ENCODE assay signal across 9 cellular contexts in the genomic region with DNA sequence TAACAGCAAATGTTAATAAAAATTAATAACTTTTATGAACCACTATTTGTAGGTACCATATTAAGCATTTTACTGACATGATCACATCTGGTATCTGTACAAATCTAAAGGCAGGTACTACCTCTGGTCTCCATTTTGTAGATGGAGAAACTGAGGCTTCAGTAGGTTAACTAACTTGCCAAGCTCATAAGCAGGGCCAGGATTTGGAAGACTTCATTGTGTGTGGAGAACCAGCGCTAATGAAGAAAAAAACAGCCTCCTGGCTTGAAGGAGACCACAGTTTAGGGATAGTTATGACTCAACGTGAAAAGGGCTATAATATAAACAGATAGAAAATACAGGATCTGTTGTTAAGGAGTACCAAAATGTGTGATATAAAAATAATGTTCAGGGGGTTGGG. TPM values are rescaled to one million over a fixed set of nuclear protein-coding genes. Genes with fewer than 3 reads are reported as not detected.
DNase-seq lines count a peak whose midpoint lies in the region; ATAC-seq, FAIRE-seq and TF ChIP-seq lines count a peak whose summit lies in the region.
"Had no signal": no experiment of that assay in that cellular context is flagged by ENCODE, and none has a peak within 500 bp of the region (broad histone marks: within the 10 kb centered on the region; RNA-seq: fewer than 3 reads in every experiment).

No MANE protein-coding gene starts in this region.

- TF ChIP-seq POLR2A in A549 (IDR thresholded peaks at IDR 0.05; ENCODE audit: low read length) (no peak), HCT116 (IDR thresholded peaks at IDR 0.05; ENCODE audit: borderline replicate concordance, extremely low read depth, insufficient read depth, insufficient read length) (no peak)

- POLR2A ChIA-PET in A549 (lab: Yijun Ruan, JAX) (no interaction called here), HCT116 (lab: Charles Lee) (no interaction called here)

- no peak overlapping the region for H2AFZ ChIP-seq in HCT116 (ENCODE audit: low read depth, low read length, poor library complexity, severe bottlenecking)

- peaks cover 9% of the 10 kb centered on the region for H3K36me3 Mint-ChIP-seq in memory B cell

- CTCF ChIA-PET in A549 (lab: Yijun Ruan, JAX), result no interaction called here
- CTCF ChIA-PET in HCT116 (lab: Charles Lee), result no interaction called here

- no peak for TF ChIP-seq EP300 in A549 (IDR thresholded peaks at IDR 0.05)

- no peaks in the 10 kb centered on the region for H4K20me1 ChIP-seq in HCT116 (ENCODE audit: insufficient read depth)

- DNase-seq in A549 (ENCODE audit: low read depth in 1 of 2, low spot score in 1 of 2), result no peak
- no peak for DNase-seq in HCT116 (ENCODE audit: low read depth, low spot score)
- DNase-seq in astrocyte of the spinal cord (ENCODE audit: low read depth, low spot score), result no peak
- DNase-seq in memory B cell (ENCODE audit: low spot score in 2 of 2), result no peak
- no peak for DNase-seq in inferior parietal cortex (ENCODE audit: extremely low spot score)
- DNase-seq in KBM-7, result no peak
- DNase-seq in NCI-H345 treated with DMSO at 0.1 percent for 48 hours (lab: John Stamatoyannopoulos, UW; ENCODE audit: unreplicated experiment), result no peak
- DNase-seq in SK-N-DZ (ENCODE audit: low spot score), result no peak
- DNase-seq: caudate nucleus had no signal

- 66% methylated on average over 2 of the region's 2 CpGs for WGBS in A549 (ENCODE audit: missing lambda C conversion rate)

- H3K36me3 ChIP-seq in HCT116 (ENCODE audit: control insufficient read depth in 1 of 2, insufficient read depth in 2 of 2, low read length in 2 of 2), result peaks cover 8 to 11% of the 10 kb centered on the region in 2 experiments

- intact Hi-C loops in HCT116 (cut with micrococcal nuclease), result no loop called here

- H3K4me3 ChIP-seq in A549 (peak overlapping the region; percentile 64), HCT116 (replicated peaks in 1 of 2; ENCODE audit: low read depth in 1 of 2, low read length in 2 of 2) (peak overlapping the region; percentile 88 to 97), astrocyte of the spinal cord (ENCODE audit: low read depth, low read length) (peak overlapping the region; percentile 87)

- FAIRE-seq in A549 (lab: Jason Lieb, UNC), result no peak

- no peak for TF ChIP-seq CTCF in A549 (IDR thresholded peaks at IDR 0.05)
- TF ChIP-seq CTCF in HCT116 (IDR thresholded peaks at IDR 0.05 in 2 of 3, conservative IDR thresholded peaks at IDR 0.05 in 1 of 3; ENCODE audit: borderline replicate concordance in 1 of 3, insufficient read depth in 1 of 3, low read depth in 2 of 3, low read length in 2 of 3), result no peak
- no peak for TF ChIP-seq CTCF in astrocyte of the spinal cord (IDR thresholded peaks at IDR 0.05; ENCODE audit: low read depth, low read length)

- in situ Hi-C loops in astrocyte of the spinal cord (cut with HindIII; ENCODE audit: low sequenced_read_pairs), result no loop called here
- in situ Hi-C loops in KBM-7 (cut with MboI; ENCODE audit: low pct_unique_long_range_greater_than_20kb, low sequenced_read_pairs), result no loop called here

- TF ChIP-seq RAD21 in A549 (conservative IDR thresholded peaks at IDR 0.05 in 1 of 2, IDR thresholded peaks at IDR 0.05 in 1 of 2) (no peak), HCT116 (IDR thresholded peaks at IDR 0.05; ENCODE audit: low read depth) (no peak)

- H3K27me3 Mint-ChIP-seq in memory B cell, result no peaks in the 10 kb centered on the region

- H3K4me1 Mint-ChIP-seq in memory B cell, result peaks cover 15% of the 10 kb centered on the region

- H3K4me2 ChIP-seq in A549 (peak overlapping the region; percentile 94), HCT116 (ENCODE audit: low read length) (peak overlapping the region; percentile 89)

- RAD21 ChIA-PET in HCT116 (lab: Charles Lee; ENCODE audit: low non-redundant PET in 1 of 2, low total read pairs in 2 of 2, uncharacterized antibody in 2 of 2, unreplicated experiment in 2 of 2), result no interaction called here

- H3K9me3 Mint-ChIP-seq in memory B cell, result no peaks in the 10 kb centered on the region

- BruUV-seq in HCT116 (replicated peaks; lab: Mats Ljungman, UMichigan), result no TSS peak

- H3K79me2 ChIP-seq in HCT116 (ENCODE audit: insufficient read depth, low read length), result peaks cover 58% of the 10 kb centered on the region

- H3K4me1 ChIP-seq in A549 (peaks cover 24% of the 10 kb centered on the region), HCT116 (ENCODE audit: control insufficient read depth in 1 of 2, insufficient read depth in 2 of 2, low read length in 2 of 2) (peaks cover 0 to 16% of the 10 kb centered on the region in 2 experiments; a peak in 3 of 4 replicates)

- H3K27ac ChIP-seq in A549 (peak overlapping the region; percentile 82 to 97), HCT116 (ENCODE audit: low read depth, low read length) (no peak overlapping the region)

- peak overlapping the region; percentile 46 for H3K4me3 Mint-ChIP-seq in memory B cell

- H3K9me2 ChIP-seq in HCT116 (ENCODE audit: insufficient read depth), result no peaks in the 10 kb centered on the region

- H3K27me3 ChIP-seq in HCT116 (ENCODE audit: insufficient read depth, low read length), result no peaks in the 10 kb centered on the region

- ATAC-seq in A549 (no peak), HCT116 (no peak), memory B cell (ENCODE audit: low read depth) (no peak)

- no peak overlapping the region for H3K27ac Mint-ChIP-seq in memory B cell

- peak overlapping the region; percentile 92 for H3K9ac ChIP-seq in HCT116 (ENCODE audit: low read length)

- H3K9me3 ChIP-seq in A549 (no peaks in the 10 kb centered on the region), HCT116 (ENCODE audit: control insufficient read depth in 1 of 2, insufficient read depth in 1 of 2, low read depth in 1 of 2, low read length in 2 of 2) (no peaks in the 10 kb centered on the region)

TF ChIP-seq in A549, 52 proteins besides CTCF, POLR2A, EP300 and RAD21:
- TF ChIP-seq RARB (CRISPR knock-in tag; IDR thresholded peaks at IDR 0.05), result no peak

TF ChIP-seq in HCT116, 20 proteins besides CTCF, POLR2A, EP300 and RAD21:
- TF ChIP-seq YY1 (IDR thresholded peaks at IDR 0.05; ENCODE audit: extremely low read depth, insufficient replicate concordance, low read depth, low read length), result no peak
- TF ChIP-seq POLR2AphosphoS5 (IDR thresholded peaks at IDR 0.05; ENCODE audit: low read depth, low read length), result 0 out of 2 replicates have a peak, but pooled peaks have one; percentile 8

RNA-seq across cellular contexts. Expression of a gene that starts 1.0 kb away (rescaled TPM):
- 91.9 and 118 TPM in 2 replicates for polyA plus RNA-seq in A549 (2011; rRNA removed)
- 57.8 and 58.2 TPM in 2 replicates for polyA plus RNA-seq in A549 (2012; cell fraction: cytosol; rRNA removed)
- polyA plus RNA-seq in A549 (2012; cell fraction: nucleus; rRNA removed), result 25.8 and 36.1 TPM in 2 replicates
- polyA plus RNA-seq in A549 (2017; fragmentation: RNase III; extraction: RNeasy Plus Mini Kit Qiagen cat#74134 plus additional on column Dnase treatment), result 98.0 to 103 TPM (median 101 TPM) in 3 replicates
- 16.0 and 21.5 TPM in 2 replicates for polyA minus RNA-seq in A549 (2011; rRNA and poly(A)+ RNA removed)
- total RNA-seq in HCT116 (2021; ENCODE audit: unreplicated experiment), result 77.5 TPM
- 47.8 and 65.7 TPM in 2 replicates for polyA plus RNA-seq in HCT116 (2012)
- polyA plus RNA-seq in SK-N-DZ (2014; cell fraction: cytosol; rRNA removed), result 106 and 122 TPM in 2 replicates
- 58.4 and 62.7 TPM in 2 replicates for polyA plus RNA-seq in SK-N-DZ (2014; cell fraction: nucleus; rRNA removed)

RNA-seq across cellular contexts. Expression of a gene that starts 1.1 kb away (rescaled TPM):
- polyA plus RNA-seq in A549 (2011; rRNA removed) (32.6 and 58.2 TPM in 2 replicates), A549 (2017; fragmentation: RNase III; extraction: RNeasy Plus Mini Kit Qiagen cat#74134 plus additional on column Dnase treatment) (31.8 to 32.8 TPM (median 32.4 TPM) in 3 replicates)
- polyA plus RNA-seq in A549 (2012; cell fraction: cytosol; rRNA removed), result 10.8 and 11.4 TPM in 2 replicates
- polyA plus RNA-seq in A549 (2012; cell fraction: nucleus; rRNA removed), result 4.3 and 7.3 TPM in 2 replicates
- polyA minus RNA-seq in A549 (2011; rRNA and poly(A)+ RNA removed), result 11.6 and 12.8 TPM in 2 replicates
- total RNA-seq in HCT116 (2021; ENCODE audit: unreplicated experiment), result 23.5 TPM
- polyA plus RNA-seq in HCT116 (2012), result 4.8 and 8.9 TPM in 2 replicates
- 53.5 and 57.5 TPM in 2 replicates for polyA plus RNA-seq in SK-N-DZ (2014; cell fraction: cytosol; rRNA removed)
- polyA plus RNA-seq in SK-N-DZ (2014; cell fraction: nucleus; rRNA removed), result 61.7 and 65.4 TPM in 2 replicates

RNA-seq across cellular contexts. Expression of a gene that starts 57.1 kb away (rescaled TPM):
- 54.9 and 63.3 TPM in 2 replicates for polyA plus RNA-seq in A549 (2011; rRNA removed)
- polyA plus RNA-seq in A549 (2012; cell fraction: cytosol; rRNA removed), result 22.5 and 22.8 TPM in 2 replicates
- 5.9 and 6.5 TPM in 2 replicates for polyA plus RNA-seq in A549 (2012; cell fraction: nucleus; rRNA removed)
- polyA plus RNA-seq in A549 (2017; fragmentation: RNase III; extraction: RNeasy Plus Mini Kit Qiagen cat#74134 plus additional on column Dnase treatment), result 36.2 to 39.1 TPM (median 38.1 TPM) in 3 replicates
- 14.5 and 18.1 TPM in 2 replicates for polyA minus RNA-seq in A549 (2011; rRNA and poly(A)+ RNA removed)
- 15.6 TPM for total RNA-seq in HCT116 (2021; ENCODE audit: unreplicated experiment)
- 8.6 and 16.5 TPM in 2 replicates for polyA plus RNA-seq in HCT116 (2012)
- 67.4 and 75.6 TPM in 2 replicates for polyA plus RNA-seq in SK-N-DZ (2014; cell fraction: cytosol; rRNA removed)
- 46.4 and 50.2 TPM in 2 replicates for polyA plus RNA-seq in SK-N-DZ (2014; cell fraction: nucleus; rRNA removed)
